8 cellular contexts compared by ENCODE assay signal in the genomic region with DNA sequence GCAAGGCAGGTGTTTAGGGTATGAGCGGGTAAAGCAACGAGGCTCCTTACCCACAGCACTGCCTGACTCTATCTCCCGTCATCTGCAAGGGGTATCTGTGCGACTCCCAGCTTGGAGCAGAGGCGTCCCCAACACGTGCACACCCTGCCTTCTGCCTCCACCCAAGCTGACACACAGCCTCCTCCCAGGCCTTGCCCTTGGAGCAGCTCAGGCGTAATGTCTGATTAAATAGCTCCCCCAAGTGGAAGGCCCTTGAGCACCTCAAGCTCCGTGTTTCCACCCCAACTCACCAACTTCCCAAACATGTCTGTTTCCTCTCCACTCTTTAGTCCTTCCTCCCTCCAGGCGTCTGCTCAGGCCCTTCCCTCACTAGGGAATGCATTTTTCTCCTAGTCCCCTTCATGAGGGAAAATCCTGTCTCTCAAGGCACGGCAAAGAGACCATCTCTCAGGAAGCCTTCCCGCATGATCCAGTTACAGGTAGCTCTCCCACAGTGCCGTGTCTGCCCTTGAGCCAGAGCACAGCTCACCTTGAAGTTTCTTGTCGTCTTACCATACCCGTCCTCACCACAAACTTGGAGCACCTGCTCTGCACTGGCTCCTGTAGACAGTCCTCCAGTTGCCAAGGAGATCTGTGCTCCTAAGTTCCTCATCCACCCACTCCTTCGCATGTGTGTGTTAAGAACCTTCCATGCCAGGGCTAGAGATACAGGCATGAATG. TPM values are rescaled to one million over a fixed set of nuclear protein-coding genes. Genes with fewer than 3 reads are reported as not detected.
DNase-seq lines count a peak whose midpoint lies in the region; ATAC-seq and TF ChIP-seq lines count a peak whose summit lies in the region.

No MANE protein-coding gene starts in this region.

- intact Hi-C loops in PC-3 (cut with micrococcal nuclease): no loop called here
- intact Hi-C loops in aorta (cut with DNase I): loop anchor here in 1 of 2 donors (1.0 kb wide), 1 partner anchor 86 kb away; no protein-coding TSS in a partner anchor

- CTCF ChIA-PET in PC-3 (lab: Charles Lee): interaction anchor here (0.6 to 1.0 kb wide), 2 partner anchors 86 to 185 kb away, joined by 3 to 6 read pairs; no protein-coding TSS in a partner anchor

- H3K9me2 ChIP-seq in PC-3 (replicated peaks; ENCODE audit: low read length): no peaks in the 10 kb centered on the region

- DNase-seq in COLO829 (ENCODE audit: low spot score) (peak; percentile 61), HCEC 1CT (peak; percentile 55), PC-3 (peak; percentile 79), dermis microvascular lymphatic vessel endothelial cell (ENCODE audit: low read depth in 2 of 2) (peak; percentile 5 to 68), lung (ENCODE audit: low spot score) (peak; percentile 62), aorta (peak in 1 of 2 donors; percentile 67)

- H3K79me2 ChIP-seq in PC-3 (ENCODE audit: low read length): no peaks in the 10 kb centered on the region

- BruUV-seq in PC-3 (replicated peaks; lab: Mats Ljungman, UMichigan): no TSS peak

- TF ChIP-seq CTCF in PC-3 (conservative IDR thresholded peaks at IDR 0.05; ENCODE audit: low read depth, low read length) (peak; percentile 67), lung (IDR thresholded peaks at IDR 0.05; ENCODE audit: control extremely low read depth, extremely low read depth) (peak; percentile 28)

- POLR2A ChIA-PET in PC-3 (lab: Charles Lee; ENCODE audit: unreplicated experiment): no interaction called here

- WGBS in lung, 2 donors: 50 to 67% methylated on average over 15 of the region's 15 CpGs
- WGBS in aorta, 2 donors: 69 to 72% methylated on average over 15 of the region's 15 CpGs

- no peaks in the 10 kb centered on the region for H3F3A ChIP-seq in PC-3 (ENCODE audit: low read length, unreplicated experiment)

- H3K27ac ChIP-seq in PC-3 (ENCODE audit: low read length): no peak overlapping the region
- H3K27ac ChIP-seq in lung (ENCODE audit: low read depth in 1 of 2, low read length in 1 of 2): no peak overlapping the region
- H3K27ac ChIP-seq in aorta (ENCODE audit: low read depth in 1 of 2, low read length in 2 of 2): no peak overlapping the region

- H3K9ac ChIP-seq in PC-3 (ENCODE audit: low read length): no peak overlapping the region

- H3K4me3 ChIP-seq in PC-3 (ENCODE audit: low read length) (no peak overlapping the region), lung (no peak overlapping the region), aorta (ENCODE audit: low read length in 2 of 2) (no peak overlapping the region)

- H3K27me3 ChIP-seq in PC-3 (ENCODE audit: low read length): no peaks in the 10 kb centered on the region
- H3K27me3 ChIP-seq in lung (ENCODE audit: control insufficient read depth, insufficient read depth): no peaks in the 10 kb centered on the region
- no peaks in the 10 kb centered on the region for H3K27me3 ChIP-seq in aorta (ENCODE audit: control insufficient read depth in 1 of 2, insufficient read depth in 2 of 2, low read length in 1 of 2)

- no peaks in the 10 kb centered on the region for H3K4me1 ChIP-seq in PC-3 (ENCODE audit: insufficient read depth, low read length)
- H3K4me1 ChIP-seq in lung (ENCODE audit: control insufficient read depth in 2 of 2, insufficient read depth in 2 of 2, low read length in 2 of 2): peaks cover 0 to 2% of the 10 kb centered on the region in 2 donors
- H3K4me1 ChIP-seq in aorta (ENCODE audit: control insufficient read depth in 1 of 2, insufficient read depth in 2 of 2, low read length in 2 of 2): no peaks in the 10 kb centered on the region

- H3K4me2 ChIP-seq in PC-3 (ENCODE audit: low read length): no peak overlapping the region

- H3K9me3 ChIP-seq in PC-3 (ENCODE audit: low read length): no peaks in the 10 kb centered on the region
- H3K9me3 ChIP-seq in lung (ENCODE audit: control insufficient read depth in 2 of 2, insufficient read depth in 1 of 2, low read length in 1 of 2): no peaks in the 10 kb centered on the region
- no peaks in the 10 kb centered on the region for H3K9me3 ChIP-seq in aorta (ENCODE audit: control insufficient read depth, low read length)

- no peak overlapping the region for H2AFZ ChIP-seq in PC-3 (ENCODE audit: low read length)

- ATAC-seq in PC-3 (peak; percentile 71), lung (ENCODE audit: insufficient read depth, low FRiP score) (peak; percentile 61), aorta (ENCODE audit: low FRiP score) (peak; percentile 88), HG03565 (IDR thresholded peaks at IDR 0.05; ENCODE audit: unreplicated experiment) (no peak), HG03045 (IDR thresholded peaks at IDR 0.05; ENCODE audit: unreplicated experiment) (no peak)

- H4K20me1 ChIP-seq in PC-3 (ENCODE audit: low read length): no peaks in the 10 kb centered on the region

- H3K36me3 ChIP-seq in PC-3 (ENCODE audit: low read depth, low read length): no peaks in the 10 kb centered on the region
- H3K36me3 ChIP-seq in lung (ENCODE audit: control insufficient read depth in 2 of 2, insufficient read depth in 2 of 2, low read length in 2 of 2): peaks cover 1 to 20% of the 10 kb centered on the region in 2 donors
- H3K36me3 ChIP-seq in aorta (ENCODE audit: control insufficient read depth in 1 of 2, insufficient read depth in 2 of 2, low read length in 1 of 2): peaks cover 0 to 4% of the 10 kb centered on the region in 2 donors

RNA-seq across cellular contexts. Expression of gene CYB5R2, which starts 15.8 kb away (rescaled TPM):
- 2.9 and 5.4 TPM in 2 replicates for total RNA-seq in PC-3 (2014; rRNA removed)
- 0.25 and 0.77 TPM in 2 replicates for total RNA-seq in dermis microvascular lymphatic vessel endothelial cell
- 10 to 100 TPM; 14.9 to 15.5 TPM for total RNA-seq in lung
- 10 to 100 TPM in 1 of 2 donors, 1 to 10 TPM in 1; 7.1 to 12.5 TPM for polyA plus RNA-seq in lung
- 10 to 100 TPM in 1 of 2 donors, 1 to 10 TPM in 1; 8.3 to 10.1 TPM for total RNA-seq in aorta
- 10 to 100 TPM; 20.0 to 27.6 TPM for polyA plus RNA-seq in aorta

RNA-seq across cellular contexts. Expression of gene OVCH2, which starts 48.8 kb away (rescaled TPM):
- total RNA-seq in PC-3 (2014; rRNA removed) (not detected in 2 replicates), dermis microvascular lymphatic vessel endothelial cell (not detected in 2 replicates), lung (10 to 100 TPM in 1 of 2 donors, 1 to 10 TPM in 1; 2.5 to 21.1 TPM), aorta (under 1 TPM in 1 of 2 donors, not detected in 1; 0.75 TPM)
- polyA plus RNA-seq in lung (1 to 10 TPM in 1 of 2 donors, under 1 TPM in 1; 0.06 to 1.7 TPM), aorta (under 1 TPM in 1 of 2 donors, not detected in 1; 0.31 TPM)

Comparison
In these comparisons a context has a peak if more than half of its experiments do, and no peak if none do; other contexts are left out.
1. ATAC-seq: peak in PC-3 (single experiment), lung (single experiment) and aorta (single experiment); none in HG03565 (single experiment) and HG03045 (single experiment).